8 cellular contexts compared by ENCODE assay signal in genomic region chr10:103145860-103146466, GRCh38. TPM values are rescaled to one million over a fixed set of nuclear protein-coding genes. Genes with fewer than 3 reads are reported as not detected.
DNase-seq lines count a peak whose midpoint lies in the region; ATAC-seq and TF ChIP-seq lines count a peak whose summit lies in the region.

No MANE protein-coding gene starts in this region.

- H3K27ac Mint-ChIP-seq in endothelial cell (ENCODE audit: unreplicated experiment) = peak overlapping the region; percentile 26
- H3K27ac Mint-ChIP-seq in activated T-helper 17 cell treated with anti-CD3 and anti-CD28 coated beads, Interleukin-2, amount 50 U/mL, for 72 hours = no peak overlapping the region

- H3K27me3 ChIP-seq in MG63 = no peaks in the 10 kb centered on the region

- H3K36me3 ChIP-seq in MG63 = peaks cover 14% of the 10 kb centered on the region

- TF ChIP-seq CTCF in AG09309 (IDR thresholded peaks at IDR 0.05; ENCODE audit: control insufficient read depth, insufficient read depth, low read depth, low read length, missing control alignments) = no peak
- TF ChIP-seq CTCF in endothelial cell (IDR thresholded peaks at IDR 0.05; ENCODE audit: unreplicated experiment) = no peak

- H3K27me3 Mint-ChIP-seq in endothelial cell (ENCODE audit: unreplicated experiment) = peaks cover 2% of the 10 kb centered on the region
- no peaks in the 10 kb centered on the region for H3K27me3 Mint-ChIP-seq in activated T-cell treated with anti-CD3 and anti-CD28 coated beads, Interleukin-2, amount 50 U/mL, for 4 hours (ENCODE audit: low read depth)
- no peaks in the 10 kb centered on the region for H3K27me3 Mint-ChIP-seq in activated T-helper 17 cell treated with anti-CD3 and anti-CD28 coated beads, Interleukin-2, amount 50 U/mL, for 72 hours

- ATAC-seq in HG03571 (IDR thresholded peaks at IDR 0.05; ENCODE audit: unreplicated experiment) (no peak), esophagus mucosa (no peak)
- ATAC-seq in activated T-cell treated with anti-CD3 and anti-CD28 coated beads, Interleukin-2, amount 50 U/mL, for 4 hours = no peak
- ATAC-seq in activated T-helper 17 cell treated with anti-CD3 and anti-CD28 coated beads, Interleukin-2, amount 50 U/mL, for 72 hours (replicated peaks) = no peak

- no peaks in the 10 kb centered on the region for H3K9me3 ChIP-seq in MG63

- H3K4me1 Mint-ChIP-seq in endothelial cell (ENCODE audit: unreplicated experiment) = peaks cover 2% of the 10 kb centered on the region
- H3K4me1 Mint-ChIP-seq in activated T-cell treated with anti-CD3 and anti-CD28 coated beads, Interleukin-2, amount 50 U/mL, for 4 hours (ENCODE audit: low read depth) = no peaks in the 10 kb centered on the region
- no peaks in the 10 kb centered on the region for H3K4me1 Mint-ChIP-seq in activated T-helper 17 cell treated with anti-CD3 and anti-CD28 coated beads, Interleukin-2, amount 50 U/mL, for 72 hours

- DNase-seq in AG09309 (ENCODE audit: low read depth) (peak; percentile 81), MG63 (peak; percentile 68), endothelial cell (ENCODE audit: low spot score) (no peak), myocyte (ENCODE audit: low read depth) (peak; percentile 86)
- no peak for DNase-seq in activated T-cell treated with anti-CD3 and anti-CD28 coated beads, Interleukin-2, amount 50 U/mL, for 4 hours

- peaks cover 6% of the 10 kb centered on the region for H3K36me3 Mint-ChIP-seq in endothelial cell (ENCODE audit: low read depth, unreplicated experiment)
- H3K36me3 Mint-ChIP-seq in activated T-cell treated with anti-CD3 and anti-CD28 coated beads, Interleukin-2, amount 50 U/mL, for 4 hours (ENCODE audit: insufficient read depth) = peaks cover 16% of the 10 kb centered on the region
- peaks cover 42% of the 10 kb centered on the region for H3K36me3 Mint-ChIP-seq in activated T-helper 17 cell treated with anti-CD3 and anti-CD28 coated beads, Interleukin-2, amount 50 U/mL, for 72 hours (ENCODE audit: low read depth)

- H3K4me3 Mint-ChIP-seq in endothelial cell (ENCODE audit: unreplicated experiment) = no peak overlapping the region
- H3K4me3 Mint-ChIP-seq in activated T-cell treated with anti-CD3 and anti-CD28 coated beads, Interleukin-2, amount 50 U/mL, for 4 hours = no peak overlapping the region
- H3K4me3 Mint-ChIP-seq in activated T-helper 17 cell treated with anti-CD3 and anti-CD28 coated beads, Interleukin-2, amount 50 U/mL, for 72 hours = no peak overlapping the region

- no peak overlapping the region for H3K4me3 ChIP-seq in AG09309 (ENCODE audit: control insufficient read depth, low read depth, low read length)
- H3K4me3 ChIP-seq in MG63 = no peak overlapping the region

- no peaks in the 10 kb centered on the region for H3K9me3 Mint-ChIP-seq in endothelial cell (ENCODE audit: unreplicated experiment)
- no peaks in the 10 kb centered on the region for H3K9me3 Mint-ChIP-seq in activated T-cell treated with anti-CD3 and anti-CD28 coated beads, Interleukin-2, amount 50 U/mL, for 4 hours
- no peaks in the 10 kb centered on the region for H3K9me3 Mint-ChIP-seq in activated T-helper 17 cell treated with anti-CD3 and anti-CD28 coated beads, Interleukin-2, amount 50 U/mL, for 72 hours

RNA-seq across cellular contexts. Expression of gene NT5C2, which starts 47.1 kb away (rescaled TPM):
- total RNA-seq in MG63 (2014; rRNA removed; shearing (Covaris generic); ENCODE audit: low replicate concordance) = 9.9 and 23.5 TPM in 2 replicates
- 88.2 TPM for total RNA-seq in endothelial cell (ENCODE audit: unreplicated experiment)
- 57.3 and 79.4 TPM in 2 replicates for total RNA-seq in myocyte
- 63.3 TPM for polyA plus RNA-seq in myocyte (2012)
- total RNA-seq in esophagus mucosa = 87.4 TPM
- 10 to 100 TPM; 34.7 to 45.9 (median 41.3) TPM for total RNA-seq in activated T-cell treated with anti-CD3 and anti-CD28 coated beads, Interleukin-2, amount 50 U/mL, for 4 hours
- 10 to 100 TPM; 49.3 to 55.9 TPM for total RNA-seq in activated T-helper 17 cell treated with anti-CD3 and anti-CD28 coated beads, Interleukin-2, amount 50 U/mL, for 72 hours

Comparison
In these comparisons a context has a peak if more than half of its experiments do, and no peak if none do; other contexts are left out.
1. DNase-seq: peak in AG09309 (single experiment), MG63 (single experiment) and myocyte (single experiment); none in endothelial cell (single experiment) and activated T-cell treated with anti-CD3 and anti-CD28 coated beads, Interleukin-2, amount 50 U/mL, for 4 hours (single experiment).